ENCODE assay signal across 2 cellular contexts in the genomic region with DNA sequence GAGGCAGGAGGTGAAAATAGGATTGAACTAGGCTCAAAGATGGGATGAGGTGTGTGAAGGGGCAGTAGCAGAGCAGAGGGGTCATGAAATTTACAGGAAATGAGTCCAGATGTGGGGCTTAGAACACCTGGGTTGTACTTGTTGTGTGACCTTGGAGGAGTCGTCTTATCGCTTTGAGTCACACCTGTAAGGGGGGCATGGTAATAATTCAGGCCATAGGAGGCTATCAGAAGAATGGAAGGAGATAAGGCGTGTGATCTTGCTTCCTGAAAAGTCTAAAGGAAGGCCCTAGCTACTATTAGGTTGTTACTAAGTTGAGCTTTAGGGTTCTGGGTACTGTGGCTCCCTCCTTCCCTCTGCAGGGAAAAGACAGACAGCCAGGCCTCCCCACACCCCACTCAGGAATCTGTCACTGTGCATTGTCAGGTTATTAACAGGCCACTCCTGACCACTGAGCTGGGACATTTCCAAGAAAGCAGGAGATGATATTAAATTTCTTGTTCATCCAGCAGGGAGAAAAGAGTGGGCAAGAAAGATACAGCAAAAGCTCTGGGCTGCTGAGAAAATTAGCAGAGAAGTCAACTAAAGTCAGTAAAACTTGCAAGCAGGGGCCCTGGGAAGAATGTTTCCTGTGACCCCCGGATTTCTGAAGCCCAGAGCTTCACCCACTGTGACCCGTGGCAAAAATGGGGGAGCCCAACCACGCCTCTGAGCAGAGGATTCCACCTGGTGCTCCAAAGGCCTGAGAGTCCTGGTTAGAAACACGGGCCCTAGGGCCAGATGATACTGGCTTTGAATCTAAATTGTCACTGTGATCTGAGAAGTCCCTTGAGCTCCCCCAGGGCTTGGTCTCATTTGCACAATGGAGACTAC.
TF ChIP-seq lines count a peak whose summit lies in the region.

No MANE protein-coding gene starts in this region.

TF ChIP-seq in HEK293, 187 proteins besides CTCF, POLR2A, EP300 and RAD21:
- TF ChIP-seq ZNF16 (tag by site-specific recombination; IDR thresholded peaks at IDR 0.05; ENCODE audit: low read depth) (no peak), ZNF768 (tag by site-specific recombination; IDR thresholded peaks at IDR 0.05) (no peak), KLF1 (tag by site-specific recombination; IDR thresholded peaks at IDR 0.05) (peak; percentile 42)
TF ChIP-seq in HEK293: peak in this region for 1.

TF ChIP-seq in SK-N-SH, 30 proteins besides CTCF, POLR2A, EP300 and RAD21:
- TF ChIP-seq, protein P1, sequence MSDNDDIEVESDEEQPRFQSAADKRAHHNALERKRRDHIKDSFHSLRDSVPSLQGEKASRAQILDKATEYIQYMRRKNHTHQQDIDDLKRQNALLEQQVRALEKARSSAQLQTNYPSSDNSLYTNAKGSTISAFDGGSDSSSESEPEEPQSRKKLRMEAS (IDR thresholded peaks at IDR 0.05; ENCODE audit: low read depth): no peak
- TF ChIP-seq ZBTB33 (IDR thresholded peaks at IDR 0.05; ENCODE audit: borderline replicate concordance, low read depth): no peak
- no peak for TF ChIP-seq RXRA (IDR thresholded peaks at IDR 0.05; ENCODE audit: borderline replicate concordance, low read depth)
- TF ChIP-seq, protein P2, sequence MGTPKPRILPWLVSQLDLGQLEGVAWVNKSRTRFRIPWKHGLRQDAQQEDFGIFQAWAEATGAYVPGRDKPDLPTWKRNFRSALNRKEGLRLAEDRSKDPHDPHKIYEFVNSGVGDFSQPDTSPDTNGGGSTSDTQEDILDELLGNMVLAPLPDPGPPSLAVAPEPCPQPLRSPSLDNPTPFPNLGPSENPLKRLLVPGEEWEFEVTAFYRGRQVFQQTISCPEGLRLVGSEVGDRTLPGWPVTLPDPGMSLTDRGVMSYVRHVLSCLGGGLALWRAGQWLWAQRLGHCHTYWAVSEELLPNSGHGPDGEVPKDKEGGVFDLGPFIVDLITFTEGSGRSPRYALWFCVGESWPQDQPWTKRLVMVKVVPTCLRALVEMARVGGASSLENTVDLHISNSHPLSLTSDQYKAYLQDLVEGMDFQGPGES (IDR thresholded peaks at IDR 0.05; ENCODE audit: low read depth, low read length): no peak
- TF ChIP-seq TEAD4 (IDR thresholded peaks at IDR 0.05; ENCODE audit: borderline replicate concordance, insufficient read depth): no peak
- no peak for TF ChIP-seq FOXJ3 (CRISPR knock-in tag; IDR thresholded peaks at IDR 0.05)
- no peak for TF ChIP-seq GABPA (IDR thresholded peaks at IDR 0.05; ENCODE audit: low read depth)
- TF ChIP-seq NRF1 (IDR thresholded peaks at IDR 0.05; ENCODE audit: low read depth, low read length): no peak
- TF ChIP-seq SMC3 (IDR thresholded peaks at IDR 0.05; ENCODE audit: low read depth, low read length): no peak
- TF ChIP-seq MEF2A (IDR thresholded peaks at IDR 0.05; ENCODE audit: borderline replicate concordance, low read depth): no peak
- TF ChIP-seq POLR2AphosphoS5 (IDR thresholded peaks at IDR 0.05; ENCODE audit: low read depth, low read length): peak; percentile 44; the same call in 1 of the 2 replicates
- no peak for TF ChIP-seq EZH2phosphoT487 (IDR thresholded peaks at IDR 0.05; ENCODE audit: borderline replicate concordance, low read depth)
- no peak for TF ChIP-seq RFX5 (IDR thresholded peaks at IDR 0.05; ENCODE audit: low read length)
- TF ChIP-seq RCOR1 (IDR thresholded peaks at IDR 0.05; ENCODE audit: low read length): no peak
- no peak for TF ChIP-seq FOXM1 (IDR thresholded peaks at IDR 0.05; ENCODE audit: low read depth)
- TF ChIP-seq, protein P3, sequence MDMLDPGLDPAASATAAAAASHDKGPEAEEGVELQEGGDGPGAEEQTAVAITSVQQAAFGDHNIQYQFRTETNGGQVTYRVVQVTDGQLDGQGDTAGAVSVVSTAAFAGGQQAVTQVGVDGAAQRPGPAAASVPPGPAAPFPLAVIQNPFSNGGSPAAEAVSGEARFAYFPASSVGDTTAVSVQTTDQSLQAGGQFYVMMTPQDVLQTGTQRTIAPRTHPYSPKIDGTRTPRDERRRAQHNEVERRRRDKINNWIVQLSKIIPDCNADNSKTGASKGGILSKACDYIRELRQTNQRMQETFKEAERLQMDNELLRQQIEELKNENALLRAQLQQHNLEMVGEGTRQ (IDR thresholded peaks at IDR 0.05; ENCODE audit: borderline replicate concordance, low read depth, low read length): no peak
- TF ChIP-seq TCF12 (IDR thresholded peaks at IDR 0.05): peak; percentile 82
- TF ChIP-seq, protein P4, sequence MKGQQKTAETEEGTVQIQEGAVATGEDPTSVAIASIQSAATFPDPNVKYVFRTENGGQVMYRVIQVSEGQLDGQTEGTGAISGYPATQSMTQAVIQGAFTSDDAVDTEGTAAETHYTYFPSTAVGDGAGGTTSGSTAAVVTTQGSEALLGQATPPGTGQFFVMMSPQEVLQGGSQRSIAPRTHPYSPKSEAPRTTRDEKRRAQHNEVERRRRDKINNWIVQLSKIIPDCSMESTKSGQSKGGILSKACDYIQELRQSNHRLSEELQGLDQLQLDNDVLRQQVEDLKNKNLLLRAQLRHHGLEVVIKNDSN (IDR thresholded peaks at IDR 0.05; ENCODE audit: borderline replicate concordance, low read depth): no peak
- no peak for TF ChIP-seq SIN3A (IDR thresholded peaks at IDR 0.05; ENCODE audit: borderline replicate concordance, low read depth, low read length)
- no peak for TF ChIP-seq GATA2 (CRISPR knock-in tag; IDR thresholded peaks at IDR 0.05)
- TF ChIP-seq, protein P5, sequence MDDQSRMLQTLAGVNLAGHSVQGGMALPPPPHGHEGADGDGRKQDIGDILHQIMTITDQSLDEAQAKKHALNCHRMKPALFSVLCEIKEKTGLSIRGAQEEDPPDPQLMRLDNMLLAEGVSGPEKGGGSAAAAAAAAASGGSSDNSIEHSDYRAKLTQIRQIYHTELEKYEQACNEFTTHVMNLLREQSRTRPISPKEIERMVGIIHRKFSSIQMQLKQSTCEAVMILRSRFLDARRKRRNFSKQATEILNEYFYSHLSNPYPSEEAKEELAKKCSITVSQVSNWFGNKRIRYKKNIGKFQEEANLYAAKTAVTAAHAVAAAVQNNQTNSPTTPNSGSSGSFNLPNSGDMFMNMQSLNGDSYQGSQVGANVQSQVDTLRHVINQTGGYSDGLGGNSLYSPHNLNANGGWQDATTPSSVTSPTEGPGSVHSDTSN (IDR thresholded peaks at IDR 0.05): peak; percentile 64
- no peak for TF ChIP-seq MXI1 (IDR thresholded peaks at IDR 0.05; ENCODE audit: low read depth, low read length)
- TF ChIP-seq ELF1 (IDR thresholded peaks at IDR 0.05): no peak
- TF ChIP-seq NFIC (IDR thresholded peaks at IDR 0.05; ENCODE audit: borderline replicate concordance): peak; percentile 35; the same call in 1 of the 2 replicates
- TF ChIP-seq FOSL2 (IDR thresholded peaks at IDR 0.05; ENCODE audit: borderline replicate concordance, low read depth): no peak
- no peak for TF ChIP-seq REST (IDR thresholded peaks at IDR 0.05; ENCODE audit: low read depth, low read length)
- TF ChIP-seq JUND (IDR thresholded peaks at IDR 0.05): no peak
- no peak for TF ChIP-seq TAF1 (IDR thresholded peaks at IDR 0.05; ENCODE audit: borderline replicate concordance, low read depth, low read length)
- no peak for TF ChIP-seq YY1 (IDR thresholded peaks at IDR 0.05; ENCODE audit: low read depth)
- TF ChIP-seq CHD2 (IDR thresholded peaks at IDR 0.05; ENCODE audit: low read length, partially characterized antibody): no peak
TF ChIP-seq in SK-N-SH: peak in this region for 4.
